ENCODE assay signal across 8 cellular contexts in genomic region chr4:83454626-83455025, GRCh38. TPM values are rescaled to one million over a fixed set of nuclear protein-coding genes. Genes with fewer than 3 reads are reported as not detected.
DNase-seq lines count a peak whose midpoint lies in the region; ATAC-seq and TF ChIP-seq lines count a peak whose summit lies in the region.

No MANE protein-coding gene starts in this region.

- peaks cover 48% of the 10 kb centered on the region for H3K4me1 Mint-ChIP-seq in activated T-cell treated with anti-CD3 and anti-CD28 coated beads, Interleukin-2, amount 50 U/mL, for 4 hours (ENCODE audit: low read depth)
- peaks cover 45% of the 10 kb centered on the region for H3K4me1 Mint-ChIP-seq in activated naive CD8-positive, alpha-beta T cell treated with anti-CD3 and anti-CD28 coated beads, Interleukin-2, amount 50 U/mL, for 24 hours

- no peaks in the 10 kb centered on the region for H3K9me3 Mint-ChIP-seq in activated T-cell treated with anti-CD3 and anti-CD28 coated beads, Interleukin-2, amount 50 U/mL, for 4 hours
- H3K9me3 Mint-ChIP-seq in activated naive CD8-positive, alpha-beta T cell treated with anti-CD3 and anti-CD28 coated beads, Interleukin-2, amount 50 U/mL, for 24 hours: no peaks in the 10 kb centered on the region

- no peak for TF ChIP-seq POLR2A in stomach (IDR thresholded peaks at IDR 0.05)

- H3K36me3 Mint-ChIP-seq in activated T-cell treated with anti-CD3 and anti-CD28 coated beads, Interleukin-2, amount 50 U/mL, for 4 hours (ENCODE audit: insufficient read depth): peaks cover 42% of the 10 kb centered on the region
- H3K36me3 Mint-ChIP-seq in activated naive CD8-positive, alpha-beta T cell treated with anti-CD3 and anti-CD28 coated beads, Interleukin-2, amount 50 U/mL, for 24 hours (ENCODE audit: low read depth): peaks cover 58% of the 10 kb centered on the region

- H3K27me3 Mint-ChIP-seq in activated T-cell treated with anti-CD3 and anti-CD28 coated beads, Interleukin-2, amount 50 U/mL, for 4 hours (ENCODE audit: low read depth): no peaks in the 10 kb centered on the region
- peaks cover 3% of the 10 kb centered on the region for H3K27me3 Mint-ChIP-seq in activated naive CD8-positive, alpha-beta T cell treated with anti-CD3 and anti-CD28 coated beads, Interleukin-2, amount 50 U/mL, for 24 hours

- no peak for TF ChIP-seq CTCF in stomach (IDR thresholded peaks at IDR 0.05)

- 26 to 34% (median 32%) methylated on average over 7 of the region's 7 CpGs for WGBS in stomach, 5 donors

- TF ChIP-seq EP300 in stomach (IDR thresholded peaks at IDR 0.05): no peak

- H3K27ac Mint-ChIP-seq in activated naive CD8-positive, alpha-beta T cell treated with anti-CD3 and anti-CD28 coated beads, Interleukin-2, amount 50 U/mL, for 24 hours: peak overlapping the region; percentile 99

- H3K9ac ChIP-seq in iPS-20b (ENCODE audit: low read depth, low read length): peak overlapping the region; percentile 95

- H3K9me3 ChIP-seq in iPS-20b (ENCODE audit: insufficient read depth, low read depth, low read length): no peaks in the 10 kb centered on the region
- H3K9me3 ChIP-seq in stomach: no peaks in the 10 kb centered on the region

- peak overlapping the region; percentile 100 for H3K4me3 Mint-ChIP-seq in activated T-cell treated with anti-CD3 and anti-CD28 coated beads, Interleukin-2, amount 50 U/mL, for 4 hours
- peak overlapping the region; percentile 99 for H3K4me3 Mint-ChIP-seq in activated naive CD8-positive, alpha-beta T cell treated with anti-CD3 and anti-CD28 coated beads, Interleukin-2, amount 50 U/mL, for 24 hours

- H3K27ac ChIP-seq in iPS-20b (ENCODE audit: low read length) (no peak overlapping the region), stomach (peak overlapping the region in 4 of 5 donors; percentile 96 to 99 (median 98))

- H3K4me3 ChIP-seq in iPS-20b (ENCODE audit: low read length) (peak overlapping the region; percentile 95), stomach (peak overlapping the region; percentile 65 to 79 (median 72))

- DNase-seq in activated T-cell treated with anti-CD3 and anti-CD28 coated beads, Interleukin-2, amount 50 U/mL, for 4 hours: no peak
- no peak for DNase-seq in activated T-cell treated with anti-CD3 and anti-CD28 coated beads, Interleukin-2, amount 50 U/mL, for 1 hour
- DNase-seq in activated naive CD8-positive, alpha-beta T cell treated with anti-CD3 and anti-CD28 coated beads, Interleukin-2, amount 50 U/mL, for 24 hours: no peak
- DNase-seq in stomach (no peak), superior temporal gyrus (ENCODE audit: extremely low spot score) (no peak)

- H3K36me3 ChIP-seq in iPS-20b (ENCODE audit: insufficient read depth, low read depth, low read length) (peaks cover 41% of the 10 kb centered on the region), stomach (peaks cover 0 to 53% (median 47%) of the 10 kb centered on the region in 4 donors)

- no peaks in the 10 kb centered on the region for H3K27me3 ChIP-seq in iPS-20b (ENCODE audit: insufficient read depth, low read length)
- H3K27me3 ChIP-seq in stomach: no peaks in the 10 kb centered on the region

- H3K4me1 ChIP-seq in iPS-20b (ENCODE audit: insufficient read depth, low read length) (0 out of 2 replicates have a peak, but pooled peaks cover 2% of the 10 kb centered on the region), stomach (peaks cover 7 to 45% (median 34%) of the 10 kb centered on the region in 4 donors)

- ATAC-seq in activated T-cell treated with anti-CD3 and anti-CD28 coated beads, Interleukin-2, amount 50 U/mL, for 4 hours: no peak
- no peak for ATAC-seq in activated naive CD8-positive, alpha-beta T cell treated with anti-CD3 and anti-CD28 coated beads, Interleukin-2, amount 50 U/mL, for 24 hours
- ATAC-seq in HG02840 (IDR thresholded peaks at IDR 0.05; ENCODE audit: low FRiP score, unreplicated experiment): no peak
- no peak for ATAC-seq in HG03460 (IDR thresholded peaks at IDR 0.05; ENCODE audit: unreplicated experiment)

- intact Hi-C loops in stomach (cut with DNase I; ENCODE audit: low total_unique reads): no loop called here

RNA-seq across cellular contexts. Expression of gene HELQ, which starts 1.0 kb away (rescaled TPM):
- total RNA-seq in activated T-cell treated with anti-CD3 and anti-CD28 coated beads, Interleukin-2, amount 50 U/mL, for 4 hours: 10 to 100 TPM; 13.5 to 14.2 (median 13.7) TPM
- total RNA-seq in stomach: 10 to 100 TPM; 13.8 to 26.8 (median 20.6) TPM
- 1 to 10 TPM; 5.0 to 7.6 (median 7.5) TPM for polyA plus RNA-seq in stomach

RNA-seq across cellular contexts. Expression of gene MRPS18C, which starts 1.2 kb away (rescaled TPM):
- total RNA-seq in activated T-cell treated with anti-CD3 and anti-CD28 coated beads, Interleukin-2, amount 50 U/mL, for 4 hours: 100 to 1,000 TPM; 109 to 118 (median 111) TPM
- total RNA-seq in stomach: 10 to 100 TPM in 4 of 5 donors, 1 to 10 TPM in 1; 4.3 to 63.6 (median 17.4) TPM
- 10 to 100 TPM; 19.6 to 32.9 (median 30.4) TPM for polyA plus RNA-seq in stomach

RNA-seq across cellular contexts. Expression of gene ABRAXAS1, which starts 30.3 kb away (rescaled TPM):
- total RNA-seq in activated T-cell treated with anti-CD3 and anti-CD28 coated beads, Interleukin-2, amount 50 U/mL, for 4 hours: 1 to 10 TPM; 6.2 to 9.6 (median 8.6) TPM
- total RNA-seq in stomach: 10 to 100 TPM in 1 of 5 donors, 1 to 10 TPM in 3, not detected in 1; 3.6 to 17.6 (median 6.8) TPM
- 10 to 100 TPM in 1 of 3 donors, 1 to 10 TPM in 2; 4.3 to 14.1 (median 4.5) TPM for polyA plus RNA-seq in stomach
